ENCODE assay signal across 8 cellular contexts in the genomic region with DNA sequence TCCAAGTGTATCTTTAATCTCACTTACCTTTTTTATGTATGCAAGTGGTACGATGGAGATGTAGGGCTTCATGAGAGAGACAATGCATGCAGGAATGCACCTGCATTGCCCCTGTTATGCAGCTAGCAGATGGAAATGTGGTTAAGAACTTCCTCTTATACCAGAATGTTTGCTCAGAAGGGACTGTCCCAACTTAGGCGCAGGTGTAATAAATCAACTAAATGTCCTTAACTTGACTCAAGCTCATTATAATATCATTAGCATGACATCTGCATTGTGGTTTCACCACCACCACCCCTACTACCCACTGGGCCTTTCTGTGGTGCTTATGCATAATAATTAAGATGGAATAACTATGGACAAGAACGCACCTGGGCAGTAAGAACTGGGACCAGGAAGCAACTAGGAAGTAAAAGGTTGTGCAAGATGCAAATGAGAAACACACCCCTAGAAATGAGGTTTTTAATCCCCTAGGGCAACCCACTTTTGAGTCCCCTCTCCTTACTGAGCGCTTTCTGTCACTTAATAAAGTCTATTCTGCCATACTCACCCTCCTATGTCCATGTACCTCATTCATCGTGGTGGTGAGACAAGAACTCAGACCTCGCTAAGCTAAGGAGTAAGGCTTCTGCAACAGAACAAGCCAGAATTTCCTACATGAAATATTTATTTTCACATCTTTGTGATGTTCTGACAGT.
A peak's percentile ranks its signal among the peaks of the same experiment; 100 is the strongest.
DNase-seq lines count a peak whose midpoint lies in the region; ATAC-seq, FAIRE-seq and TF ChIP-seq lines count a peak whose summit lies in the region.

No MANE protein-coding gene starts in this region.

- H3K9me3 Mint-ChIP-seq in CD8-positive, alpha-beta memory T cell, result no peaks in the 10 kb centered on the region
- H3K9me3 Mint-ChIP-seq in IgD-negative memory B cell (no peaks in the 10 kb centered on the region), glutamatergic neuron (ENCODE audit: unreplicated experiment) (no peaks in the 10 kb centered on the region)
- no peaks in the 10 kb centered on the region for H3K9me3 Mint-ChIP-seq in activated T-helper 2 cell treated with anti-CD3 and anti-CD28 coated beads, Interferon-gamma antibody, Interleukin-2, Interleukin-4, amounts not matched to agents 10 μg/mL and 5 μg/mL and 100 μg/mL, durations not matched to agents 14 hours and 24 hours and 36 hours

- H3K4me3 Mint-ChIP-seq in CD8-positive, alpha-beta memory T cell, result peak overlapping the region; percentile 11 to 85 (median 71)
- H3K4me3 Mint-ChIP-seq in IgD-negative memory B cell, result peak overlapping the region in 3 of 4 donors; percentile 16 to 79 (median 67)
- H3K4me3 Mint-ChIP-seq in activated T-helper 2 cell treated with anti-CD3 and anti-CD28 coated beads, Interferon-gamma antibody, Interleukin-2, Interleukin-4, amounts not matched to agents 10 μg/mL and 5 μg/mL and 100 μg/mL, durations not matched to agents 14 hours and 24 hours and 36 hours (ENCODE audit: low read depth), result no peak overlapping the region
- no peak overlapping the region for H3K4me3 Mint-ChIP-seq in glutamatergic neuron (ENCODE audit: unreplicated experiment)

- H3K9me3 ChIP-seq in CD8-positive, alpha-beta memory T cell (ENCODE audit: low read length), result no peaks in the 10 kb centered on the region
- H3K9me3 ChIP-seq in A673 (ENCODE audit: low read depth, low read length, poor library complexity, severe bottlenecking) (no peaks in the 10 kb centered on the region), kidney (ENCODE audit: control insufficient read depth in 1 of 2, low read length in 2 of 2) (no peaks in the 10 kb centered on the region)

- peaks cover 18 to 34% (median 25%) of the 10 kb centered on the region in 3 donors for H3K4me1 Mint-ChIP-seq in CD8-positive, alpha-beta memory T cell
- H3K4me1 Mint-ChIP-seq in IgD-negative memory B cell (peaks cover 0 to 16% (median 8%) of the 10 kb centered on the region in 3 donors), glutamatergic neuron (ENCODE audit: low read depth, unreplicated experiment) (peaks cover 3% of the 10 kb centered on the region)
- H3K4me1 Mint-ChIP-seq in activated T-helper 2 cell treated with anti-CD3 and anti-CD28 coated beads, Interferon-gamma antibody, Interleukin-2, Interleukin-4, amounts not matched to agents 10 μg/mL and 5 μg/mL and 100 μg/mL, durations not matched to agents 14 hours and 24 hours and 36 hours (ENCODE audit: low read depth), result peaks cover 12% of the 10 kb centered on the region

- H3K36me3 Mint-ChIP-seq in CD8-positive, alpha-beta memory T cell, result peaks cover 0 to 15% (median 0%) of the 10 kb centered on the region in 3 donors
- H3K36me3 Mint-ChIP-seq in IgD-negative memory B cell (no peaks in the 10 kb centered on the region), glutamatergic neuron (ENCODE audit: unreplicated experiment) (no peaks in the 10 kb centered on the region)
- H3K36me3 Mint-ChIP-seq in activated T-helper 2 cell treated with anti-CD3 and anti-CD28 coated beads, Interferon-gamma antibody, Interleukin-2, Interleukin-4, amounts not matched to agents 10 μg/mL and 5 μg/mL and 100 μg/mL, durations not matched to agents 14 hours and 24 hours and 36 hours (ENCODE audit: low read depth), result no peaks in the 10 kb centered on the region

- no peak overlapping the region for H3K27ac ChIP-seq in CD8-positive, alpha-beta memory T cell (ENCODE audit: low read depth, low read length)
- no peak overlapping the region for H3K27ac ChIP-seq in A673 (ENCODE audit: low read depth, low read length, poor library complexity, severe bottlenecking)
- no peak overlapping the region for H3K27ac ChIP-seq in kidney (ENCODE audit: low read depth in 2 of 2, low read length in 2 of 2)

- no peak for FAIRE-seq in kidney (lab: Jason Lieb, UNC)

- peaks cover 17% of the 10 kb centered on the region for H3K4me1 ChIP-seq in CD8-positive, alpha-beta memory T cell (ENCODE audit: insufficient read depth, low read length)
- no peaks in the 10 kb centered on the region for H3K4me1 ChIP-seq in A673 (ENCODE audit: insufficient read depth, low read length, poor library complexity, severe bottlenecking)
- H3K4me1 ChIP-seq in kidney (ENCODE audit: control insufficient read depth in 1 of 2, insufficient read depth in 1 of 2, low read depth in 1 of 2, low read length in 2 of 2), result no peaks in the 10 kb centered on the region

- peak; percentile 1 to 73 (median 59) for DNase-seq in CD8-positive, alpha-beta memory T cell
- DNase-seq in activated T-helper 2 cell treated with anti-CD3 and anti-CD28 coated beads, Interferon-gamma antibody, Interleukin-2, Interleukin-4, amounts not matched to agents 10 μg/mL and 5 μg/mL and 100 μg/mL, durations not matched to agents 14 hours and 24 hours and 36 hours (ENCODE audit: low spot score), result peak; percentile 9
- DNase-seq in glutamatergic neuron, result no peak
- DNase-seq in A673 (ENCODE audit: low spot score), result no peak
- no peak for DNase-seq in kidney
- DNase-seq in cerebellar cortex (ENCODE audit: low spot score), result no peak

- TF ChIP-seq CTCF in glutamatergic neuron (IDR thresholded peaks at IDR 0.05; ENCODE audit: partially characterized antibody, unreplicated experiment) (no peak), A673 (conservative IDR thresholded peaks at IDR 0.05; ENCODE audit: low read depth, low read length) (no peak), kidney (IDR thresholded peaks at IDR 0.05; ENCODE audit: borderline replicate concordance, extremely low read depth, insufficient read depth) (no peak)

- H3K4me3 ChIP-seq in CD8-positive, alpha-beta memory T cell (ENCODE audit: low read length), result no peak overlapping the region
- H3K4me3 ChIP-seq in A673 (ENCODE audit: low read depth, low read length, poor library complexity, severe bottlenecking) (no peak overlapping the region), kidney (ENCODE audit: low read length in 2 of 2) (no peak overlapping the region)

- CTCF ChIA-PET in CD8-positive, alpha-beta memory T cell (lab: Charles Lee), result no interaction called here
- CTCF ChIA-PET in A673 (lab: Charles Lee), result no interaction called here

- ATAC-seq in GM21423 (IDR thresholded peaks at IDR 0.05; ENCODE audit: unreplicated experiment), result peak; percentile 99

- no peak overlapping the region for H3K9ac ChIP-seq in kidney (ENCODE audit: low read length in 2 of 2)

- peaks cover 0 to 2% of the 10 kb centered on the region in 2 donors for H3K27me3 Mint-ChIP-seq in CD8-positive, alpha-beta memory T cell
- H3K27me3 Mint-ChIP-seq in IgD-negative memory B cell (peaks cover 5% of the 10 kb centered on the region), glutamatergic neuron (ENCODE audit: unreplicated experiment) (no peaks in the 10 kb centered on the region)
- no peaks in the 10 kb centered on the region for H3K27me3 Mint-ChIP-seq in activated T-helper 2 cell treated with anti-CD3 and anti-CD28 coated beads, Interferon-gamma antibody, Interleukin-2, Interleukin-4, amounts not matched to agents 10 μg/mL and 5 μg/mL and 100 μg/mL, durations not matched to agents 14 hours and 24 hours and 36 hours (ENCODE audit: low read depth)

- no TSS peak for BruUV-seq in A673 (replicated peaks; lab: Mats Ljungman, UMichigan)

- POLR2A ChIA-PET in CD8-positive, alpha-beta memory T cell (lab: Charles Lee), result interaction anchor here (1.5 kb wide), 1 partner anchor 1103 kb away, joined by 3 read pairs; a partner anchor contains a TSS
- POLR2A ChIA-PET in A673 (lab: Charles Lee; ENCODE audit: low non-redundant PET), result no interaction called here

- peak overlapping the region in 6 of 8 donors; percentile 6 to 70 (median 52) for H3K27ac Mint-ChIP-seq in CD8-positive, alpha-beta memory T cell
- H3K27ac Mint-ChIP-seq in IgD-negative memory B cell (peak overlapping the region; percentile 0 to 26 (median 2)), glutamatergic neuron (ENCODE audit: unreplicated experiment) (no peak overlapping the region)
- no peak overlapping the region for H3K27ac Mint-ChIP-seq in activated T-helper 2 cell treated with anti-CD3 and anti-CD28 coated beads, Interferon-gamma antibody, Interleukin-2, Interleukin-4, amounts not matched to agents 10 μg/mL and 5 μg/mL and 100 μg/mL, durations not matched to agents 14 hours and 24 hours and 36 hours

- H3K36me3 ChIP-seq in CD8-positive, alpha-beta memory T cell (ENCODE audit: insufficient read depth, low read length), result no peaks in the 10 kb centered on the region
- H3K36me3 ChIP-seq in A673 (ENCODE audit: insufficient read depth, low read length, poor library complexity, severe bottlenecking) (no peaks in the 10 kb centered on the region), kidney (ENCODE audit: control insufficient read depth in 1 of 2, insufficient read depth in 2 of 2, low read length in 2 of 2) (no peaks in the 10 kb centered on the region)

- intact Hi-C loops in activated T-helper 2 cell treated with anti-CD3 and anti-CD28 coated beads, Interferon-gamma antibody, Interleukin-2, Interleukin-4, amounts not matched to agents 10 μg/mL and 5 μg/mL and 100 μg/mL, durations not matched to agents 14 hours and 24 hours and 36 hours (cut with micrococcal nuclease), result loop anchor here (10.0 kb wide), 2 partner anchors 875 to 1485 kb away; a partner anchor contains a TSS
- intact Hi-C loops in A673 (cut with micrococcal nuclease; ENCODE audit: unreplicated experiment), result loop anchor here (10.0 kb wide), 2 partner anchors 1105 to 1815 kb away; a partner anchor contains a TSS
- intact Hi-C loops in kidney (cut with DNase I), result no loop called here

- H3K27me3 ChIP-seq in CD8-positive, alpha-beta memory T cell (ENCODE audit: insufficient read depth, low read length, poor library complexity, severe bottlenecking), result no peaks in the 10 kb centered on the region
- H3K27me3 ChIP-seq in A673 (replicated peaks; ENCODE audit: insufficient read depth, low read depth, low read length, poor library complexity), result no peaks in the 10 kb centered on the region

Comparison
In these comparisons a context has a peak if more than half of its experiments do, and no peak if none do; other contexts are left out.
1. DNase-seq: peak in CD8-positive, alpha-beta memory T cell (5 of 5) and activated T-helper 2 cell treated with anti-CD3 and anti-CD28 coated beads, Interferon-gamma antibody, Interleukin-2, Interleukin-4, amounts not matched to agents 10 μg/mL and 5 μg/mL and 100 μg/mL, durations not matched to agents 14 hours and 24 hours and 36 hours (single experiment); none in glutamatergic neuron (single experiment), A673 (single experiment), kidney (single experiment) and cerebellar cortex (single experiment).
2. H3K27ac Mint-ChIP-seq: peak in CD8-positive, alpha-beta memory T cell (6 of 8) and IgD-negative memory B cell (3 of 3); none in activated T-helper 2 cell treated with anti-CD3 and anti-CD28 coated beads, Interferon-gamma antibody, Interleukin-2, Interleukin-4, amounts not matched to agents 10 μg/mL and 5 μg/mL and 100 μg/mL, durations not matched to agents 14 hours and 24 hours and 36 hours (single experiment) and glutamatergic neuron (single experiment).
3. H3K4me3 Mint-ChIP-seq: peak in CD8-positive, alpha-beta memory T cell (7 of 7) and IgD-negative memory B cell (3 of 4); none in activated T-helper 2 cell treated with anti-CD3 and anti-CD28 coated beads, Interferon-gamma antibody, Interleukin-2, Interleukin-4, amounts not matched to agents 10 μg/mL and 5 μg/mL and 100 μg/mL, durations not matched to agents 14 hours and 24 hours and 36 hours (single experiment) and glutamatergic neuron (single experiment).